ENCODE assay signal across 15 cellular contexts in the genomic region with DNA sequence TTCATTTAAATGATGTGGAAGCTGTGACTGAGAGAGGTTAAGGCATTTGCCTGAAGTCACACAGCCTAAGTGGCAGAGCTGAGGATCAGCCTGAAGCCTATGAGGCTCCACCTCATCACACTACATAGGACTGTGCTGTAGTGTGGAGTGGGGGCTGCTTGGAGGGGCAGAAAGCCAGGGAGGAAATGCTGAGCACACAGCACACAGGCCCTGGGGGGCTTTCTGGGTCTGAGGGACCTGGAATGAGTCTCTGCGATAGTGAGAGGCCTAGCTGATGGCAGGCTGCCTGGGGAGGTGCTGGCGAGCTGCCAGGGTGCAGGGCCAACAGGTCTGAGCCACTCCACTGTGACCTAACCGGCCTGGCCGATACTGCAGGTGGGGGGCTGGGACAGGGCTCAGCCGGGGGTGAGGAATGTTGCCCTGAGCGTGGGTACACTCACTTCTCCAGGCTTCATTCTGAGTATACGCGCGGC. TPM values are rescaled to one million over a fixed set of nuclear protein-coding genes. Genes with fewer than 3 reads are reported as not detected.
DNase-seq lines count a peak whose midpoint lies in the region; ATAC-seq, FAIRE-seq and TF ChIP-seq lines count a peak whose summit lies in the region.
"Had no signal": no experiment of that assay in that cellular context is flagged by ENCODE, and none has a peak within 500 bp of the region (broad histone marks: within the 10 kb centered on the region; RNA-seq: fewer than 3 reads in every experiment).

No MANE protein-coding gene starts in this region.

- CTCF ChIA-PET in GM10248 (lab: Yijun Ruan, JAX), result no interaction called here

- H3K27me3 ChIP-seq in H7 (ENCODE audit: control insufficient read depth, insufficient read depth, low read length), result no peaks in the 10 kb centered on the region

- FAIRE-seq in RCC 7860 (lab: Jason Lieb, UNC), result peak; percentile 18
- FAIRE-seq: endometrium had no signal

- H3K36me3 ChIP-seq in H7 (replicated peaks; ENCODE audit: control insufficient read depth, insufficient read depth, low read length), result no peaks in the 10 kb centered on the region

- no peak for ATAC-seq in stimulated activated naive CD8-positive, alpha-beta T cell treated with anti-CD3 and anti-CD28 coated beads, Interleukin-15, Interleukin-2, amounts not matched to agents 100 U/mL and 50 U/mL, for 24 hours
- ATAC-seq: activated CD8-positive, alpha-beta T cell treated with anti-CD3 and anti-CD28 coated beads, Interleukin-2, amount 10 ng/mL, durations not matched to agents 7 days and 5 days; activated naive CD8-positive, alpha-beta T cell treated with anti-CD3 and anti-CD28 coated beads, Interleukin-2, amount 50 U/mL, for 24 hours; naive thymus-derived CD4-positive, alpha-beta T cell had no signal

- H3K4me3 ChIP-seq in H7 (ENCODE audit: insufficient read depth, low read depth, low read length) (no peak overlapping the region), fibroblast of the aortic adventitia (ENCODE audit: low read depth, low read length) (no peak overlapping the region)
- H3K4me3 ChIP-seq: skin epidermis had no signal

- POLR2A ChIA-PET in GM10248 (lab: Yijun Ruan, JAX), result no interaction called here

- TF ChIP-seq CTCF in fibroblast of the aortic adventitia (IDR thresholded peaks at IDR 0.05; ENCODE audit: insufficient read depth, low read length) (no peak), GM10248 (IDR thresholded peaks at IDR 0.05; ENCODE audit: control extremely low read depth, extremely low read depth, low read depth, missing control alignments) (no peak)

- DNase-seq in H7 (peak; percentile 43), RCC 7860 (ENCODE audit: low spot score) (peak; percentile 87), fibroblast of the aortic adventitia (ENCODE audit: low read depth) (peak; percentile 20), mucosa of gallbladder (ENCODE audit: low spot score) (peak; percentile 42), globus pallidus (ENCODE audit: low spot score) (no peak), GM10248 (ENCODE audit: extremely low spot score) (no peak)
- DNase-seq in stimulated activated naive CD8-positive, alpha-beta T cell treated with anti-CD3 and anti-CD28 coated beads, Interleukin-15, Interleukin-2, amounts not matched to agents 100 U/mL and 50 U/mL, for 24 hours, result no peak
- DNase-seq in activated CD4-positive, alpha-beta T cell treated with anti-CD3 and anti-CD28 coated beads for 1 hour, result no peak
- DNase-seq: activated CD8-positive, alpha-beta T cell treated with anti-CD3 and anti-CD28 coated beads, Interleukin-2, amount 10 ng/mL, durations not matched to agents 7 days and 5 days; activated naive CD8-positive, alpha-beta T cell treated with anti-CD3 and anti-CD28 coated beads, Interleukin-2, amount 50 U/mL, for 24 hours; COR-L47; naive thymus-derived CD4-positive, alpha-beta T cell; NCI-H774 had no signal

RNA-seq across cellular contexts. Expression of a gene that starts 2.2 kb away (rescaled TPM):
- 10.9 and 13.2 TPM in 2 replicates for total RNA-seq in H7 (2014; rRNA removed; shearing (Covaris generic))
- total RNA-seq in fibroblast of the aortic adventitia (ENCODE audit: low replicate concordance) (not detected in 2 replicates), mucosa of gallbladder (not detected)
- total RNA-seq: activated CD8-positive, alpha-beta T cell treated with anti-CD3 and anti-CD28 coated beads, Interleukin-2, amount 10 ng/mL, durations not matched to agents 7 days and 5 days; naive thymus-derived CD4-positive, alpha-beta T cell had no signal

RNA-seq across cellular contexts. Expression of a gene that starts 18.4 kb away (rescaled TPM):
- total RNA-seq in H7 (2014; rRNA removed; shearing (Covaris generic)), result not detected in 2 replicates
- total RNA-seq in fibroblast of the aortic adventitia (ENCODE audit: low replicate concordance), result not detected in 2 replicates
- not detected for total RNA-seq in mucosa of gallbladder
- total RNA-seq: activated CD8-positive, alpha-beta T cell treated with anti-CD3 and anti-CD28 coated beads, Interleukin-2, amount 10 ng/mL, durations not matched to agents 7 days and 5 days had no signal

Comparison
In these comparisons a context has a peak if more than half of its experiments do, and no peak if none do; other contexts are left out.
1. DNase-seq: peak in H7 (single experiment), RCC 7860 (single experiment), fibroblast of the aortic adventitia (single experiment) and mucosa of gallbladder (single experiment); none in stimulated activated naive CD8-positive, alpha-beta T cell treated with anti-CD3 and anti-CD28 coated beads, Interleukin-15, Interleukin-2, amounts not matched to agents 100 U/mL and 50 U/mL, for 24 hours (single experiment), globus pallidus (single experiment), GM10248 (single experiment) and activated CD4-positive, alpha-beta T cell treated with anti-CD3 and anti-CD28 coated beads for 1 hour (single experiment).
2. RNA of a gene that starts 2.2 kb away (total RNA-seq): 10.9 to 13.2 TPM in H7; not detected in fibroblast of the aortic adventitia and not detected in mucosa of gallbladder (single experiment); every median in the first group is over 10 times any median in the second.